In genomic region chr13:112592181-112592580, GRCh38 we compare ENCODE assay signal across 21 cellular contexts.
"Had no signal": no experiment of that assay in that cellular context is flagged by ENCODE, and none has a peak within 500 bp of the region (broad histone marks: within the 10 kb centered on the region; RNA-seq: fewer than 3 reads in every experiment).

No MANE protein-coding gene starts in this region.

- H3K4me2 ChIP-seq: SK-N-SH had no signal

- H3K27ac ChIP-seq: RWPE1 had no signal

- H3K9me3 ChIP-seq: SK-N-SH had no signal

- H3K9ac ChIP-seq: SK-N-SH had no signal

- DNase-seq: IMR-90, Kasumi-1, KG1, MV-4-11, NCI-H1048, NCI-H1105, NCI-H1417, NCI-H1436 treated with DMSO at 0.1 percent for 48 hours, NCI-H1694, NCI-H187 treated with DMSO at 0.1 percent for 48 hours, NCI-H2029 treated with DMSO at 0.1 percent for 48 hours, NCI-H2171 treated with DMSO at 0.1 percent for 48 hours, NCI-H345, NCI-H446 treated with DMSO at 0.1 percent for 48 hours, NCI-H510A treated with DMSO at 0.1 percent for 48 hours, NCI-H526, SHP77, SK-N-SH, SW 1271 had no signal

- ATAC-seq: HepG2 had no signal
